ENCODE assay signal across 9 cellular contexts in the genomic region with DNA sequence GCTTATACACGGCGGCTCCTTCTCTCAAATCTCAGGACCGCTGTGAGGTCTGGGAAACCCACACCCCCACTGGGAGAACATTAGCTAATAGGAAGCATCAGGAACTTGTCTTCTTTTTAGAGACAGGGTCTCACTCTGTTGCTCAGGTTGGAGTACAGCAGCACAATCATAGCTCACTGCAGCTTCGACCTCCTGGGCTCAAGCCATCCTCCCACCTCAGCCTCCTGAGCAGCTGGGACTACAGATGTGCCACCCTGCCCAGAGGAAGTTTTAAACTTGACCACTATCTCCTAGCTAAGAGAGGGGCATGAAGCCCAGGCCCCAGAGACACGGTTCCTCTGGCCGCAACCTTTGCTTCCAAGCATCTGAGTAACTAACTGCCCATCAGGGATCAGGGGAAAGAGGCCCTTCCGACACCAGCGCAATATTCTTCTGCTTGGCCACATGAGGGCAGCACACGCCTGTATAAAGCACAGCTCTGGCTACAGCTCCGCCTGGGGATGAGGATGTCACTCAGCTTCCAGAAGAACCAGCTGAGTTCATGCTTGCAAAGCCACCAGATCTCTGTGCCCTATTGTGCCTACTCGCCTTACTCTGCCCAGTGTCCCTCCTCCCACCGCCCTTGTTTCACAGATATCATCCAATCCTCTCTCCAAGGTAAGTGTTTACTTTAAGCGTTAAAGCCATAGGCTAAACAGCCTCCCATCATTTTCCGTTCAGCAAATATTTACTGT. TPM values are rescaled to one million over a fixed set of nuclear protein-coding genes. Genes with fewer than 3 reads are reported as not detected.
DNase-seq lines count a peak whose midpoint lies in the region; ATAC-seq and TF ChIP-seq lines count a peak whose summit lies in the region.
"Had no signal": no experiment of that assay in that cellular context is flagged by ENCODE, and none has a peak within 500 bp of the region (broad histone marks: within the 10 kb centered on the region; RNA-seq: fewer than 3 reads in every experiment).

No MANE protein-coding gene starts in this region.

- H3K27me3 ChIP-seq in BJ (ENCODE audit: control insufficient read depth, insufficient read depth, low read length) (no peaks in the 10 kb centered on the region), Karpas-422 (ENCODE audit: low read length) (no peaks in the 10 kb centered on the region), SK-N-SH (ENCODE audit: insufficient read depth) (no peaks in the 10 kb centered on the region), ascending aorta (no peaks in the 10 kb centered on the region), hepatocyte (peaks cover 8% of the 10 kb centered on the region)

- no peaks in the 10 kb centered on the region for H3K4me1 ChIP-seq in Karpas-422 (ENCODE audit: low read length)
- no peaks in the 10 kb centered on the region; a peak in 1 of 4 replicates for H3K4me1 ChIP-seq in SK-N-SH (ENCODE audit: control insufficient read depth in 1 of 2, insufficient read depth in 2 of 2, low read depth in 1 of 2, low read length in 1 of 2)
- H3K4me1 ChIP-seq in ascending aorta, result no peaks in the 10 kb centered on the region
- H3K4me1 ChIP-seq in hepatocyte (ENCODE audit: insufficient read depth), result no peaks in the 10 kb centered on the region

- H4K20me1 ChIP-seq in Karpas-422 (ENCODE audit: insufficient read depth, low read depth, low read length), result peaks cover 6% of the 10 kb centered on the region; the same call in 1 of the 2 replicates
- no peaks in the 10 kb centered on the region for H4K20me1 ChIP-seq in SK-N-SH (ENCODE audit: insufficient read depth)
- H4K20me1 ChIP-seq in hepatocyte (ENCODE audit: insufficient read depth, poor library complexity, severe bottlenecking), result no peaks in the 10 kb centered on the region

- H2AFZ ChIP-seq in Karpas-422 (ENCODE audit: low read length), result no peak overlapping the region
- H2AFZ ChIP-seq in SK-N-SH (ENCODE audit: low read depth), result no peak overlapping the region
- H2AFZ ChIP-seq in hepatocyte, result no peak overlapping the region

- H3K4me3 ChIP-seq in BJ (ENCODE audit: low read depth, low read length), result no peak overlapping the region
- no peak overlapping the region for H3K4me3 ChIP-seq in Karpas-422 (ENCODE audit: low read length)
- H3K4me3 ChIP-seq in SK-N-SH (ENCODE audit: low read depth in 2 of 2, low read length in 1 of 2), result no peak overlapping the region
- H3K4me3 ChIP-seq in ascending aorta, result no peak overlapping the region
- no peak overlapping the region for H3K4me3 ChIP-seq in hepatocyte
- no peak overlapping the region for H3K4me3 ChIP-seq in skeletal muscle cell (ENCODE audit: low read depth, low read length)

- POLR2A ChIA-PET in BJ (lab: Charles Lee) (interaction anchor here (0.6 kb wide), 1 partner anchor 240 kb away, joined by 3 read pairs; no protein-coding TSS in a partner anchor), SK-N-SH (lab: Yijun Ruan, JAX) (no interaction called here)

- DNase-seq in BJ (ENCODE audit: low read depth), result no peak
- peak; percentile 85 for DNase-seq in Karpas-422
- DNase-seq in SK-N-SH, result peak; percentile 86
- no peak for DNase-seq in ascending aorta (ENCODE audit: low spot score in 2 of 2)
- DNase-seq in hepatocyte (ENCODE audit: low spot score), result peak; percentile 84
- DNase-seq in skeletal muscle cell (ENCODE audit: low read depth), result peak; percentile 18

- H3K36me3 ChIP-seq in BJ (ENCODE audit: control insufficient read depth, insufficient read depth, low read length) (no peaks in the 10 kb centered on the region), Karpas-422 (ENCODE audit: insufficient read depth, low read length) (no peaks in the 10 kb centered on the region), SK-N-SH (replicated peaks in 1 of 2; ENCODE audit: control insufficient read depth in 1 of 2, insufficient read depth in 2 of 2, low read length in 1 of 2) (no peaks in the 10 kb centered on the region), ascending aorta (no peaks in the 10 kb centered on the region), hepatocyte (replicated peaks; ENCODE audit: insufficient read depth, low read depth) (no peaks in the 10 kb centered on the region)

- H3K79me2 ChIP-seq in Karpas-422 (ENCODE audit: low read length), result no peaks in the 10 kb centered on the region
- H3K79me2 ChIP-seq in SK-N-SH (ENCODE audit: insufficient read depth), result no peaks in the 10 kb centered on the region
- H3K79me2 ChIP-seq in hepatocyte, result no peaks in the 10 kb centered on the region

- TF ChIP-seq EP300 in SK-N-SH (IDR thresholded peaks at IDR 0.05; ENCODE audit: borderline replicate concordance in 1 of 2, low read depth in 1 of 2, low read length in 1 of 2), result no peak

- CTCF ChIA-PET in BJ (lab: Yijun Ruan, JAX), result interaction anchor here (0.6 to 6.9 kb wide), 12 partner anchors 9 to 824 kb away, joined by 3 to 84 read pairs (median 4); no protein-coding TSS in a partner anchor
- CTCF ChIA-PET in SK-N-SH (lab: Yijun Ruan, JAX), result interaction anchor here (0.6 to 12.7 kb wide), 70 partner anchors 9 to 1594 kb away, joined by 3 to 152 read pairs (median 4); a partner anchor contains a TSS

- peak; percentile 94 for TF ChIP-seq RAD21 in SK-N-SH (IDR thresholded peaks at IDR 0.05; ENCODE audit: low read length)

- H3K9me2 ChIP-seq in Karpas-422 (replicated peaks; ENCODE audit: insufficient read depth, low read length), result no peaks in the 10 kb centered on the region
- H3K9me2 ChIP-seq in SK-N-SH, result no peaks in the 10 kb centered on the region
- H3K9me2 ChIP-seq in hepatocyte (replicated peaks; ENCODE audit: insufficient read depth), result no peaks in the 10 kb centered on the region

- intact Hi-C loops in ascending aorta (cut with DNase I), result loop anchor here (1.0 to 5.0 kb wide), 2 partner anchors 301 to 584 kb away; no protein-coding TSS in a partner anchor

- H3F3A ChIP-seq in SK-N-SH (replicated peaks; ENCODE audit: insufficient read depth), result no peaks in the 10 kb centered on the region

- no peaks in the 10 kb centered on the region for H3K9me3 ChIP-seq in Karpas-422 (ENCODE audit: low read length)
- no peaks in the 10 kb centered on the region for H3K9me3 ChIP-seq in SK-N-SH
- H3K9me3 ChIP-seq in ascending aorta, result no peaks in the 10 kb centered on the region
- H3K9me3 ChIP-seq in hepatocyte (ENCODE audit: low read depth), result no peaks in the 10 kb centered on the region

- H3K4me2 ChIP-seq in Karpas-422 (ENCODE audit: low read depth, low read length, poor library complexity, severe bottlenecking), result no peak overlapping the region
- H3K4me2 ChIP-seq in SK-N-SH, result no peak overlapping the region
- no peak overlapping the region for H3K4me2 ChIP-seq in hepatocyte

- 31% methylated on average over 12 of the region's 14 CpGs for WGBS in SK-N-SH (ENCODE audit: low lambda C conversion rate)
- 48% methylated on average over 13 of the region's 14 CpGs for WGBS in hepatocyte (ENCODE audit: low lambda C conversion rate, missing lambda C conversion rate)

- H3K9ac ChIP-seq in Karpas-422 (ENCODE audit: low read length) (no peak overlapping the region), SK-N-SH (no peak overlapping the region)

- H3K27ac ChIP-seq in Karpas-422 (ENCODE audit: low read length) (no peak overlapping the region), SK-N-SH (ENCODE audit: low read depth in 2 of 2, low read length in 1 of 2) (no peak overlapping the region), ascending aorta (no peak overlapping the region), hepatocyte (no peak overlapping the region)

- TF ChIP-seq CTCF in BJ (IDR thresholded peaks at IDR 0.05; ENCODE audit: insufficient read depth, low read depth, low read length) (peak; percentile 80), SK-N-SH (IDR thresholded peaks at IDR 0.05) (peak; percentile 67), ascending aorta (IDR thresholded peaks at IDR 0.05) (peak; percentile 49 to 59 (median 53)), hepatocyte (IDR thresholded peaks at IDR 0.05; ENCODE audit: poor library complexity) (peak; percentile 75)

- ATAC-seq in GM18868 (IDR thresholded peaks at IDR 0.05; ENCODE audit: unreplicated experiment) (peak; percentile 78), HG03469 (IDR thresholded peaks at IDR 0.05; ENCODE audit: unreplicated experiment) (no peak)

TF ChIP-seq in SK-N-SH, 30 proteins besides CTCF, POLR2A, EP300 and RAD21:
- peak; percentile 83 for TF ChIP-seq SMC3 (IDR thresholded peaks at IDR 0.05; ENCODE audit: low read depth, low read length)
- TF ChIP-seq, protein P1, sequence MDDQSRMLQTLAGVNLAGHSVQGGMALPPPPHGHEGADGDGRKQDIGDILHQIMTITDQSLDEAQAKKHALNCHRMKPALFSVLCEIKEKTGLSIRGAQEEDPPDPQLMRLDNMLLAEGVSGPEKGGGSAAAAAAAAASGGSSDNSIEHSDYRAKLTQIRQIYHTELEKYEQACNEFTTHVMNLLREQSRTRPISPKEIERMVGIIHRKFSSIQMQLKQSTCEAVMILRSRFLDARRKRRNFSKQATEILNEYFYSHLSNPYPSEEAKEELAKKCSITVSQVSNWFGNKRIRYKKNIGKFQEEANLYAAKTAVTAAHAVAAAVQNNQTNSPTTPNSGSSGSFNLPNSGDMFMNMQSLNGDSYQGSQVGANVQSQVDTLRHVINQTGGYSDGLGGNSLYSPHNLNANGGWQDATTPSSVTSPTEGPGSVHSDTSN (IDR thresholded peaks at IDR 0.05), result no peak

RNA-seq across cellular contexts. Expression of a gene that starts 57.6 kb away (rescaled TPM):
- polyA plus RNA-seq in BJ (2011; rRNA removed) (not detected in 2 replicates), SK-N-SH (2012; rRNA removed) (0.03 and 0.11 TPM in 2 replicates), hepatocyte (1.6 and 1.7 TPM in 2 replicates)
- not detected in 2 replicates for polyA minus RNA-seq in BJ (2011; rRNA and poly(A)+ RNA removed)
- total RNA-seq in Karpas-422 (2014; rRNA removed; shearing (Covaris generic); ENCODE audit: low replicate concordance), result not detected in 2 replicates
- polyA plus RNA-seq in SK-N-SH (2012; cell fraction: cytosol; rRNA removed), result 0.12 and 0.26 TPM in 2 replicates
- 0.07 and 0.12 TPM in 2 replicates for polyA plus RNA-seq in SK-N-SH (2012; cell fraction: nucleus; rRNA removed)
- total RNA-seq in ascending aorta (not detected), hepatocyte (1.5 and 2.2 TPM in 2 replicates)
- polyA plus RNA-seq: IgD-negative memory B cell had no signal

Comparison
In these comparisons a context has a peak if more than half of its experiments do, and no peak if none do; other contexts are left out.
1. DNase-seq: peak in Karpas-422 (single experiment), SK-N-SH (single experiment), hepatocyte (single experiment) and skeletal muscle cell (single experiment); none in BJ (single experiment) and ascending aorta (0 of 2).
2. Peak in every context shown above with its lines, with median percentiles within 50 percentile points of each other: CTCF ChIP-seq.